In genomic region chr17:828761-829160, GRCh38 we compare ENCODE assay signal across 15 cellular contexts.
"Had no signal": no experiment of that assay in that cellular context is flagged by ENCODE, and none has a peak within 500 bp of the region (broad histone marks: within the 10 kb centered on the region; RNA-seq: fewer than 3 reads in every experiment).

No MANE protein-coding gene starts in this region.

- H3K9me3 ChIP-seq: transverse colon, vagina had no signal

- H3K27me3 ChIP-seq: dorsolateral prefrontal cortex, transverse colon, vagina had no signal

- H3K27ac ChIP-seq: dorsolateral prefrontal cortex, transverse colon, vagina had no signal

- DNase-seq: activated CD4-positive, alpha-beta T cell treated with anti-CD3 and anti-CD28 coated beads, Interleukin-2, amount 50 U/mL, for 48 hours; activated CD4-positive, CD25-positive, alpha-beta regulatory T cell treated with anti-CD3 and anti-CD28 coated beads, Interleukin-2, amount 50 U/mL, for 72 hours; activated naive CD4-positive, alpha-beta T cell treated with Interleukin-2 at 50 U/mL for 16 hours; aorta; dorsolateral prefrontal cortex; erythroblast; left ventricle myocardium superior; naive thymus-derived CD8-positive, alpha-beta T cell; right cardiac atrium; small intestine; stimulated activated CD4-positive, alpha-beta T cell treated with anti-CD3 and anti-CD28 coated beads, Interleukin-4, amount 100 ng/mL, for 24 hours; stimulated activated naive CD4-positive, alpha-beta T cell; transverse colon had no signal

- H3K36me3 ChIP-seq: transverse colon had no signal

- H3K4me1 ChIP-seq: transverse colon had no signal

- H3K4me3 ChIP-seq: dorsolateral prefrontal cortex, transverse colon, vagina had no signal

- ATAC-seq: activated T-helper 17 cell treated with anti-CD3 and anti-CD28 coated beads, Interleukin-2, amount 50 U/mL, for 72 hours; left ventricle myocardium superior; naive thymus-derived CD8-positive, alpha-beta T cell; right cardiac atrium had no signal
